30 cellular contexts compared by ENCODE assay signal in genomic region chr3:31937225-31937624, GRCh38. TPM values are rescaled to one million over a fixed set of nuclear protein-coding genes. Genes with fewer than 3 reads are reported as not detected.
DNase-seq lines count a peak whose midpoint lies in the region; ATAC-seq, FAIRE-seq and TF ChIP-seq lines count a peak whose summit lies in the region.
"Had no signal": no experiment of that assay in that cellular context is flagged by ENCODE, and none has a peak within 500 bp of the region (broad histone marks: within the 10 kb centered on the region; RNA-seq: fewer than 3 reads in every experiment).

No MANE protein-coding gene starts in this region.

- no peak for DNase-seq in GM12864 (ENCODE audit: low read depth)
- peak; percentile 42 for DNase-seq in NCI-H69 (lab: John Stamatoyannopoulos, UW)
- peak; percentile 25 for DNase-seq in amniotic epithelial cell (ENCODE audit: low read depth)
- no peak for DNase-seq in keratinocyte (ENCODE audit: low read depth, low spot score)
- no peak for DNase-seq in stimulated activated naive CD4-positive, alpha-beta T cell (lab: John Stamatoyannopoulos, UW)
- DNase-seq in transverse colon: no peak
- DNase-seq: activated CD4-positive, alpha-beta T cell treated with anti-CD3 and anti-CD28 coated beads, Interleukin-2, amount 50 U/mL, for 48 hours; activated CD8-positive, alpha-beta memory T cell treated with anti-CD3 and anti-CD28 coated beads, Interleukin-2, amount 50 U/mL, for 48 hours; anterior cingulate cortex; DND-41; effector memory CD8-positive, alpha-beta T cell; hypothalamus; immature natural killer cell; NCI-H1417; NCI-H2029 treated with DMSO at 0.1 percent for 48 hours; NCI-H82; SIG-M5; spleen; substantia nigra; T1000 had no signal

- H2AFZ ChIP-seq in keratinocyte (ENCODE audit: control insufficient read depth, low read length): no peak overlapping the region
- H2AFZ ChIP-seq: neural progenitor cell, parathyroid adenoma had no signal

- H3K27me3 ChIP-seq in keratinocyte (ENCODE audit: control insufficient read depth, extremely low read depth, insufficient read depth, low read length) (no peaks in the 10 kb centered on the region), transverse colon (no peaks in the 10 kb centered on the region)
- H3K27me3 ChIP-seq: cardiac muscle cell, gastroesophageal sphincter, neural progenitor cell, right atrium auricular region, spleen had no signal

- no peaks in the 10 kb centered on the region for H3K36me3 ChIP-seq in keratinocyte (ENCODE audit: control insufficient read depth in 2 of 2, extremely low read depth in 1 of 2, insufficient read depth in 2 of 2, low read length in 2 of 2)
- no peaks in the 10 kb centered on the region for H3K36me3 ChIP-seq in transverse colon
- H3K36me3 ChIP-seq: cardiac muscle cell, gastroesophageal sphincter, neural progenitor cell, right atrium auricular region, spleen had no signal

- in situ Hi-C loops in transverse colon (cut with MboI; ENCODE audit: low pct_ligation_motif_present in 1 of 4, low pct_unique_long_range_greater_than_20kb in 1 of 4, low sequenced_read_pairs in 3 of 4): no loop called here

- no peaks in the 10 kb centered on the region for H3K9me1 ChIP-seq in keratinocyte (ENCODE audit: control insufficient read depth, extremely low read depth, insufficient read depth, low read length)

- no peak overlapping the region for H3K4me2 ChIP-seq in keratinocyte (ENCODE audit: control insufficient read depth, extremely low read depth, insufficient read depth, low read depth, low read length)
- H3K4me2 ChIP-seq: neural progenitor cell had no signal

- H4K20me1 ChIP-seq in keratinocyte (ENCODE audit: control insufficient read depth, extremely low read depth, insufficient read depth, low read length): peaks cover 9% of the 10 kb centered on the region

- peaks cover 45% of the 10 kb centered on the region for H3K4me1 ChIP-seq in keratinocyte (ENCODE audit: control insufficient read depth, extremely low read depth, insufficient read depth, low read length)
- no peaks in the 10 kb centered on the region for H3K4me1 ChIP-seq in transverse colon
- H3K4me1 ChIP-seq: parathyroid adenoma had no signal

- ATAC-seq in GM21447 (IDR thresholded peaks at IDR 0.05; ENCODE audit: unreplicated experiment): no peak
- ATAC-seq: effector memory CD8-positive, alpha-beta T cell; esophagus mucosa; gastroesophageal sphincter; WTC11 had no signal

- TF ChIP-seq CTCF in GM12864 (IDR thresholded peaks at IDR 0.05; ENCODE audit: low read depth, low read length, missing control alignments) (peak; percentile 4), keratinocyte (optimal IDR thresholded peaks at IDR 0.05 in 1 of 3, IDR thresholded peaks at IDR 0.05 in 1 of 3, conservative IDR thresholded peaks at IDR 0.05 in 1 of 3; ENCODE audit: extremely low read depth in 1 of 3, insufficient read depth in 2 of 3, low read length in 3 of 3) (peak in 2 of 3 experiments; percentile 11 to 12), transverse colon (IDR thresholded peaks at IDR 0.05) (no peak)

- peaks cover 90% of the 10 kb centered on the region for H3K79me2 ChIP-seq in keratinocyte (ENCODE audit: control insufficient read depth, insufficient read depth, low read length)
- H3K79me2 ChIP-seq: parathyroid adenoma had no signal

- TF ChIP-seq EP300 in transverse colon (IDR thresholded peaks at IDR 0.05; ENCODE audit: low read depth): no peak

- no peak overlapping the region for H3K9ac ChIP-seq in keratinocyte (ENCODE audit: control insufficient read depth, extremely low read depth, insufficient read depth, low read length)
- H3K9ac ChIP-seq: neural progenitor cell, parathyroid adenoma had no signal

- H3K4me3 ChIP-seq in GM12864 (ENCODE audit: low read depth, low read length) (no peak overlapping the region), keratinocyte (ENCODE audit: control insufficient read depth in 2 of 3, extremely low read depth in 1 of 3, insufficient read depth in 2 of 3, low read depth in 1 of 3, low read length in 3 of 3) (no peak overlapping the region), transverse colon (no peak overlapping the region)
- H3K4me3 ChIP-seq: cardiac muscle cell, coronary artery, gastroesophageal sphincter, neural progenitor cell, right atrium auricular region, spleen had no signal

- dilution Hi-C loops in keratinocyte (cut with MboI; ENCODE audit: extremely low pct_ligation_motif_present, low sequenced_read_pairs): no loop called here

- intact Hi-C loops in transverse colon (cut with DNase I; ENCODE audit: low total_unique reads): no loop called here

- peak; percentile 60 for FAIRE-seq in keratinocyte (lab: Jason Lieb, UNC)

- H3K9me3 ChIP-seq in keratinocyte (ENCODE audit: control insufficient read depth, low read depth, low read length): no peaks in the 10 kb centered on the region
- no peaks in the 10 kb centered on the region for H3K9me3 ChIP-seq in transverse colon
- H3K9me3 ChIP-seq: gastroesophageal sphincter, right atrium auricular region, spleen had no signal

- WGBS in transverse colon (ENCODE audit: low coverage in 1 of 2), 2 donors: 73 to 84% methylated on average over 2 to 4 of the region's 4 CpGs

- H3K27ac ChIP-seq in keratinocyte (ENCODE audit: control insufficient read depth, insufficient read depth, low read length) (no peak overlapping the region), transverse colon (no peak overlapping the region)
- H3K27ac ChIP-seq: cardiac muscle cell, coronary artery, gastroesophageal sphincter, neural progenitor cell, parathyroid adenoma, right atrium auricular region had no signal

- TF ChIP-seq POLR2A in transverse colon (IDR thresholded peaks at IDR 0.05): no peak

RNA-seq across cellular contexts. Expression of gene OSBPL10, which starts 43.8 kb away (rescaled TPM):
- 42.6 to 78.1 TPM (median 50.1 TPM) in 3 replicates for polyA plus RNA-seq in keratinocyte
- 14.4 TPM for polyA plus RNA-seq in keratinocyte (2011; ENCODE audit: low read depth)
- polyA plus RNA-seq in keratinocyte (2011; cell fraction: cytosol; rRNA removed): 68.5 and 68.9 TPM in 2 replicates
- 82.4 and 92.0 TPM in 2 replicates for polyA plus RNA-seq in keratinocyte (2011; cell fraction: nucleus; rRNA removed)
- 27.0 and 67.6 TPM in 2 replicates for polyA plus RNA-seq in keratinocyte (2012; ENCODE audit: low replicate concordance)
- polyA minus RNA-seq in keratinocyte: 88.3 to 141 TPM (median 103 TPM) in 3 replicates
- polyA minus RNA-seq in keratinocyte (2011; cell fraction: cytosol; rRNA and poly(A)+ RNA removed): 59.1 TPM
- polyA minus RNA-seq in keratinocyte (2011; cell fraction: nucleus; rRNA and poly(A)+ RNA removed): 59.5 and 153 TPM in 2 replicates
- total RNA-seq in transverse colon: 10 to 100 TPM in 3 of 4 donors, 1 to 10 TPM in 1; 10.0 to 34.8 (median 19.5) TPM
- polyA plus RNA-seq: CD14-positive monocyte had no signal

RNA-seq across cellular contexts. Expression of gene ZNF860, which starts 44.3 kb away (rescaled TPM):
- 5.6 to 10.3 TPM (median 7.9 TPM) in 3 replicates for polyA plus RNA-seq in keratinocyte
- polyA plus RNA-seq in keratinocyte (2011; ENCODE audit: low read depth): 1.6 TPM
- polyA plus RNA-seq in keratinocyte (2011; cell fraction: cytosol; rRNA removed): 3.7 and 8.1 TPM in 2 replicates
- 10.3 and 10.5 TPM in 2 replicates for polyA plus RNA-seq in keratinocyte (2011; cell fraction: nucleus; rRNA removed)
- polyA plus RNA-seq in keratinocyte (2012; ENCODE audit: low replicate concordance): 1.8 and 6.0 TPM in 2 replicates
- 6.3 to 15.7 TPM (median 13.4 TPM) in 3 replicates for polyA minus RNA-seq in keratinocyte
- polyA minus RNA-seq in keratinocyte (2011; cell fraction: cytosol; rRNA and poly(A)+ RNA removed): 4.4 TPM
- polyA minus RNA-seq in keratinocyte (2011; cell fraction: nucleus; rRNA and poly(A)+ RNA removed): 7.3 and 12.2 TPM in 2 replicates
- 1 to 10 TPM in 2 of 4 donors, under 1 TPM in 1, not detected in 1; 0.41 to 5.4 (median 1.6) TPM for total RNA-seq in transverse colon
- total RNA-seq: cardiac muscle cell had no signal
- polyA plus RNA-seq: cardiac muscle cell, CD14-positive monocyte, immature natural killer cell had no signal

Comparison
In these comparisons a context has a peak if more than half of its experiments do, and no peak if none do; other contexts are left out.
1. DNase-seq: peak in NCI-H69 (single experiment) and amniotic epithelial cell (single experiment); none in GM12864 (single experiment), keratinocyte (single experiment), stimulated activated naive CD4-positive, alpha-beta T cell (0 of 6) and transverse colon (single experiment).
2. CTCF ChIP-seq: peak in GM12864 (single experiment) and keratinocyte (2 of 3); none in transverse colon (0 of 5).